ENCODE assay signal across 9 cellular contexts in genomic region chr2:69933839-69934613, GRCh38. TPM values are rescaled to one million over a fixed set of nuclear protein-coding genes. Genes with fewer than 3 reads are reported as not detected.
DNase-seq lines count a peak whose midpoint lies in the region; ATAC-seq, FAIRE-seq and TF ChIP-seq lines count a peak whose summit lies in the region.
"Had no signal": no experiment of that assay in that cellular context is flagged by ENCODE, and none has a peak within 500 bp of the region (broad histone marks: within the 10 kb centered on the region; RNA-seq: fewer than 3 reads in every experiment).

No MANE protein-coding gene starts in this region.

- H3F3A ChIP-seq in SK-N-SH (replicated peaks; ENCODE audit: insufficient read depth): peaks cover 12% of the 10 kb centered on the region
- H3F3A ChIP-seq in smooth muscle cell (ENCODE audit: low read depth): peaks cover 13% of the 10 kb centered on the region

- 36% methylated on average over 4 of the region's 4 CpGs for WGBS in SK-N-SH (ENCODE audit: low lambda C conversion rate)
- WGBS in smooth muscle cell (ENCODE audit: low lambda C conversion rate): 4% methylated on average over 4 of the region's 4 CpGs

- DNase-seq in H54 (ENCODE audit: insufficient read length, low spot score): no peak
- DNase-seq in SK-N-SH: no peak
- peak; percentile 83 for DNase-seq in fibroblast of peridontal ligament (ENCODE audit: extremely low read depth)
- no peak for DNase-seq in smooth muscle cell (lab: John Stamatoyannopoulos, UW; ENCODE audit: unreplicated experiment)
- DNase-seq in NCI-H510A (lab: John Stamatoyannopoulos, UW): no peak
- DNase-seq: anterior cingulate cortex had no signal

- no peak for TF ChIP-seq POLR2A in H54 (IDR thresholded peaks at IDR 0.05; ENCODE audit: low read depth, low read length)

- H3K9me3 ChIP-seq in SK-N-SH: no peaks in the 10 kb centered on the region
- H3K9me3 ChIP-seq in smooth muscle cell (replicated peaks; ENCODE audit: low read depth): no peaks in the 10 kb centered on the region

- no peak for TF ChIP-seq RAD21 in SK-N-SH (IDR thresholded peaks at IDR 0.05; ENCODE audit: low read length)

- no peak for TF ChIP-seq EP300 in SK-N-SH (IDR thresholded peaks at IDR 0.05; ENCODE audit: borderline replicate concordance in 1 of 2, low read depth in 1 of 2, low read length in 1 of 2)

- no peaks in the 10 kb centered on the region for H3K79me2 ChIP-seq in SK-N-SH (ENCODE audit: insufficient read depth)
- H3K79me2 ChIP-seq in smooth muscle cell (ENCODE audit: low read depth): no peaks in the 10 kb centered on the region

- H4K20me1 ChIP-seq in SK-N-SH (ENCODE audit: insufficient read depth): no peaks in the 10 kb centered on the region
- H4K20me1 ChIP-seq in smooth muscle cell (ENCODE audit: low read depth): no peaks in the 10 kb centered on the region

- peak overlapping the region; percentile 68 for H2AFZ ChIP-seq in SK-N-SH (ENCODE audit: low read depth)
- H2AFZ ChIP-seq in smooth muscle cell (ENCODE audit: low read depth): no peak overlapping the region

- peak; percentile 41 for FAIRE-seq in H54 (lab: Jason Lieb, UNC)

- CTCF ChIA-PET in SK-N-SH (lab: Yijun Ruan, JAX): interaction anchor here (1.1 kb wide), 1 partner anchor 368 kb away, joined by 3 read pairs; the partner anchor contains the start of gene FAM136A

- POLR2A ChIA-PET in SK-N-SH (lab: Yijun Ruan, JAX): no interaction called here

- H3K9me2 ChIP-seq in SK-N-SH: no peaks in the 10 kb centered on the region

- H3K4me1 ChIP-seq in SK-N-SH (ENCODE audit: control insufficient read depth in 1 of 2, insufficient read depth in 2 of 2, low read depth in 1 of 2, low read length in 1 of 2) (peaks cover 0 to 5% of the 10 kb centered on the region in 2 experiments; a peak in 1 of 4 replicates), smooth muscle cell (ENCODE audit: low read depth) (no peaks in the 10 kb centered on the region)

- H3K9ac ChIP-seq in SK-N-SH: peak overlapping the region; percentile 60
- H3K9ac ChIP-seq in smooth muscle cell (ENCODE audit: low read depth): peak overlapping the region; percentile 68

- TF ChIP-seq CTCF in SK-N-SH (IDR thresholded peaks at IDR 0.05) (no peak), smooth muscle cell (IDR thresholded peaks at IDR 0.05; ENCODE audit: borderline replicate concordance, insufficient read depth, poor library complexity, severe bottlenecking) (no peak)

- no peak for ATAC-seq in GM19455 (IDR thresholded peaks at IDR 0.05; ENCODE audit: unreplicated experiment)
- no peak for ATAC-seq in HG02623 (IDR thresholded peaks at IDR 0.05; ENCODE audit: unreplicated experiment)
- ATAC-seq in HG02678 (IDR thresholded peaks at IDR 0.05; ENCODE audit: unreplicated experiment): no peak

- H3K4me3 ChIP-seq in SK-N-SH (ENCODE audit: low read depth in 2 of 2, low read length in 1 of 2): no peak overlapping the region
- H3K4me3 ChIP-seq in smooth muscle cell: peak overlapping the region; percentile 10

- no peaks in the 10 kb centered on the region for H3K27me3 ChIP-seq in SK-N-SH (ENCODE audit: insufficient read depth)
- H3K27me3 ChIP-seq in smooth muscle cell (ENCODE audit: low read depth): no peaks in the 10 kb centered on the region

- peaks cover 11 to 20% of the 10 kb centered on the region in 2 experiments for H3K36me3 ChIP-seq in SK-N-SH (replicated peaks in 1 of 2; ENCODE audit: control insufficient read depth in 1 of 2, insufficient read depth in 2 of 2, low read length in 1 of 2)
- H3K36me3 ChIP-seq in smooth muscle cell (ENCODE audit: low read depth): peaks cover 1% of the 10 kb centered on the region

- H3K27ac ChIP-seq in SK-N-SH (ENCODE audit: low read depth in 2 of 2, low read length in 1 of 2) (peak overlapping the region in 1 of 2 experiments; percentile 73; a peak in 2 of 4 replicates), smooth muscle cell (ENCODE audit: low read depth) (peak overlapping the region; percentile 93)

- H3K4me2 ChIP-seq in SK-N-SH (peak overlapping the region; percentile 32; the same call in 1 of the 2 replicates), smooth muscle cell (peak overlapping the region; percentile 50)

TF ChIP-seq in SK-N-SH, 30 proteins besides CTCF, POLR2A, EP300 and RAD21:
- no peak for TF ChIP-seq NFIC (IDR thresholded peaks at IDR 0.05; ENCODE audit: borderline replicate concordance)
- peak; percentile 43; the same call in 1 of the 2 replicates for TF ChIP-seq FOSL2 (IDR thresholded peaks at IDR 0.05; ENCODE audit: borderline replicate concordance, low read depth)
- TF ChIP-seq MAX (IDR thresholded peaks at IDR 0.05; ENCODE audit: low read depth): 0 out of 2 replicates have a peak, but pooled peaks have one; percentile 11

RNA-seq across cellular contexts. Expression of gene MXD1, which starts 19.1 kb away (rescaled TPM):
- 2.3 and 2.8 TPM in 2 replicates for polyA plus RNA-seq in SK-N-SH (2012; rRNA removed)
- 2.5 and 3.3 TPM in 2 replicates for polyA plus RNA-seq in SK-N-SH (2012; cell fraction: cytosol; rRNA removed)
- 5.7 and 6.6 TPM in 2 replicates for polyA plus RNA-seq in SK-N-SH (2012; cell fraction: nucleus; rRNA removed)
- total RNA-seq in smooth muscle cell: 7.9 and 10.0 TPM in 2 replicates
- polyA plus RNA-seq in smooth muscle cell: 10.2 and 10.9 TPM in 2 replicates

RNA-seq across cellular contexts. Expression of gene ASPRV1, which starts 27.4 kb away (rescaled TPM):
- polyA plus RNA-seq in SK-N-SH (2012; rRNA removed): 0.20 and 0.23 TPM in 2 replicates
- 0.10 and 0.21 TPM in 2 replicates for polyA plus RNA-seq in SK-N-SH (2012; cell fraction: cytosol; rRNA removed)
- 0.36 and 0.64 TPM in 2 replicates for polyA plus RNA-seq in SK-N-SH (2012; cell fraction: nucleus; rRNA removed)
- 4.3 and 4.4 TPM in 2 replicates for total RNA-seq in smooth muscle cell
- 0.80 and 1.6 TPM in 2 replicates for polyA plus RNA-seq in smooth muscle cell

RNA-seq across cellular contexts. Expression of gene SNRNP27, which starts 40.3 kb away (rescaled TPM):
- polyA plus RNA-seq in SK-N-SH (2012; rRNA removed) (50.9 and 68.4 TPM in 2 replicates), smooth muscle cell (67.9 and 81.8 TPM in 2 replicates)
- 79.9 and 102 TPM in 2 replicates for polyA plus RNA-seq in SK-N-SH (2012; cell fraction: cytosol; rRNA removed)
- polyA plus RNA-seq in SK-N-SH (2012; cell fraction: nucleus; rRNA removed): 37.1 and 43.5 TPM in 2 replicates
- total RNA-seq in smooth muscle cell: 82.7 and 97.8 TPM in 2 replicates
